ENCODE assay signal across 9 cellular contexts in the genomic region with DNA sequence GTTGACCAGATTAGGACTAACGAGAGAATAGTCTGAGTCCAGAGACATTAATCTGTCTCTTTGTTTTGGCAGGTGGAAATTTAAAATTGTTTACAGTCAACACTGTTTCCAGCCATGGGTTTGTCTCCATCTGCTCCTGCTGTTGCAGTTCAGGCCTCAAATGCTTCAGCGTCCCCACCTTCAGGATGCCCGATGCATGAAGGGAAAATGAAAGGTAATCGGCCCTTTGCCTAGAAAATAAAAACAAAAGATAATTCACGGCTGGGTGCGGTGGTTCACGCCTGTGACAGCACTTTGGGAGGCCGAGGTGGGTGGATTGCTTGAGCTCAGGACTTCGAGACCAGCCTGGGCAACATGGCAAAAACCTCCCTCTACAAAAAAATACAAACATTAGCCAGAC. TPM values are rescaled to one million over a fixed set of nuclear protein-coding genes. Genes with fewer than 3 reads are reported as not detected.
A peak's percentile ranks its signal among the peaks of the same experiment; 100 is the strongest.
DNase-seq lines count a peak whose midpoint lies in the region; ATAC-seq and TF ChIP-seq lines count a peak whose summit lies in the region.
"Had no signal": no experiment of that assay in that cellular context is flagged by ENCODE, and none has a peak within 500 bp of the region (broad histone marks: within the 10 kb centered on the region; RNA-seq: fewer than 3 reads in every experiment).

No MANE protein-coding gene starts in this region.

- H3K27ac Mint-ChIP-seq in dendritic cell treated with granulocyte-macrophage colony-stimulating factor and Interleukin-4, amounts not matched to agents 40 ng/mL and 50 ng/mL, for 4 days = peak overlapping the region; percentile 95
- peak overlapping the region in 7 of 9 donors; percentile 90 to 99 (median 96) for H3K27ac Mint-ChIP-seq in naive thymus-derived CD4-positive, alpha-beta T cell

- H3K36me3 Mint-ChIP-seq in dendritic cell treated with granulocyte-macrophage colony-stimulating factor and Interleukin-4, amounts not matched to agents 40 ng/mL and 50 ng/mL, for 4 days (ENCODE audit: low read depth) = peaks cover 40% of the 10 kb centered on the region
- peaks cover 0 to 6% (median 4%) of the 10 kb centered on the region in 5 donors for H3K36me3 Mint-ChIP-seq in naive thymus-derived CD4-positive, alpha-beta T cell

- no peak for TF ChIP-seq CTCF in AG09309 (IDR thresholded peaks at IDR 0.05; ENCODE audit: control insufficient read depth, insufficient read depth, low read depth, low read length, missing control alignments)

- DNase-seq in AG09309 (ENCODE audit: low read depth) = no peak
- peak in 1 of 9 donors; percentile 1 for DNase-seq in naive thymus-derived CD4-positive, alpha-beta T cell
- DNase-seq in DMS153 treated with DMSO at 0.1 percent for 48 hours (lab: John Stamatoyannopoulos, UW; ENCODE audit: unreplicated experiment) = no peak
- DNase-seq in dedifferentiated amniotic fluid mesenchymal stem cell (ENCODE audit: extremely low spot score) = no peak
- DNase-seq in NCI-H1048 (lab: John Stamatoyannopoulos, UW) = no peak
- DNase-seq: NCI-H2227 treated with DMSO at 0.1 percent for 48 hours had no signal

- H3K27ac ChIP-seq in KOPT-K1 (ENCODE audit: low read depth, low read length, poor library complexity, severe bottlenecking) = peak overlapping the region; percentile 76
- H3K27ac ChIP-seq in naive thymus-derived CD4-positive, alpha-beta T cell (ENCODE audit: low read depth, low read length) = peak overlapping the region; percentile 87

- no peak for ATAC-seq in naive thymus-derived CD4-positive, alpha-beta T cell
- ATAC-seq in GM18858 (IDR thresholded peaks at IDR 0.05; ENCODE audit: unreplicated experiment) = no peak

- CTCF ChIA-PET in naive thymus-derived CD4-positive, alpha-beta T cell (lab: Charles Lee) = no interaction called here

- intact Hi-C loops in dendritic cell treated with granulocyte-macrophage colony-stimulating factor and Interleukin-4, amounts not matched to agents 40 ng/mL and 50 ng/mL, for 4 days (cut with micrococcal nuclease) = loop anchor here (5.0 to 10.0 kb wide), 2 partner anchors 653 to 915 kb away; no protein-coding TSS in a partner anchor
- intact Hi-C loops in naive thymus-derived CD4-positive, alpha-beta T cell (cut with micrococcal nuclease) = loop anchor here (1.0 to 5.0 kb wide), 5 partner anchors 647 to 1770 kb away; a partner anchor contains a TSS

- POLR2A ChIA-PET in naive thymus-derived CD4-positive, alpha-beta T cell (lab: Charles Lee) = interaction anchor here (0.6 kb wide), 1 partner anchor 1649 kb away, joined by 3 read pairs; no protein-coding TSS in a partner anchor

- peak overlapping the region; percentile 90 for H3K4me3 ChIP-seq in AG09309 (ENCODE audit: control insufficient read depth, low read depth, low read length)
- peak overlapping the region; percentile 73 for H3K4me3 ChIP-seq in naive thymus-derived CD4-positive, alpha-beta T cell (ENCODE audit: low read length)

- peak overlapping the region; percentile 84 for H3K4me3 Mint-ChIP-seq in dendritic cell treated with granulocyte-macrophage colony-stimulating factor and Interleukin-4, amounts not matched to agents 40 ng/mL and 50 ng/mL, for 4 days
- peak overlapping the region in 4 of 10 donors; percentile 95 to 98 (median 96) for H3K4me3 Mint-ChIP-seq in naive thymus-derived CD4-positive, alpha-beta T cell

- H3K9me3 ChIP-seq in KOPT-K1 (ENCODE audit: insufficient read depth, low read length, poor library complexity, severe bottlenecking) = no peaks in the 10 kb centered on the region
- no peaks in the 10 kb centered on the region for H3K9me3 ChIP-seq in naive thymus-derived CD4-positive, alpha-beta T cell (ENCODE audit: control insufficient read depth in 2 of 3, low read length in 3 of 3)

- H3K4me1 ChIP-seq in naive thymus-derived CD4-positive, alpha-beta T cell (ENCODE audit: control insufficient read depth in 2 of 2, insufficient read depth in 2 of 2, low read length in 2 of 2) = no peaks in the 10 kb centered on the region

- peaks cover 16% of the 10 kb centered on the region for H3K4me1 Mint-ChIP-seq in dendritic cell treated with granulocyte-macrophage colony-stimulating factor and Interleukin-4, amounts not matched to agents 40 ng/mL and 50 ng/mL, for 4 days (ENCODE audit: low read depth)
- H3K4me1 Mint-ChIP-seq in naive thymus-derived CD4-positive, alpha-beta T cell = peaks cover 7 to 33% (median 24%) of the 10 kb centered on the region in 7 donors

- no peaks in the 10 kb centered on the region for H3K27me3 ChIP-seq in naive thymus-derived CD4-positive, alpha-beta T cell (ENCODE audit: control insufficient read depth in 2 of 2, insufficient read depth in 2 of 2, low read length in 2 of 2)

- H3K9me3 Mint-ChIP-seq in dendritic cell treated with granulocyte-macrophage colony-stimulating factor and Interleukin-4, amounts not matched to agents 40 ng/mL and 50 ng/mL, for 4 days = no peaks in the 10 kb centered on the region
- peaks cover 0 to 2% (median 0%) of the 10 kb centered on the region in 11 donors for H3K9me3 Mint-ChIP-seq in naive thymus-derived CD4-positive, alpha-beta T cell

- H3K27me3 Mint-ChIP-seq in dendritic cell treated with granulocyte-macrophage colony-stimulating factor and Interleukin-4, amounts not matched to agents 40 ng/mL and 50 ng/mL, for 4 days = no peaks in the 10 kb centered on the region
- H3K27me3 Mint-ChIP-seq in naive thymus-derived CD4-positive, alpha-beta T cell = no peaks in the 10 kb centered on the region

- H3K36me3 ChIP-seq in KOPT-K1 (ENCODE audit: insufficient read depth, low read length) = peaks cover 33% of the 10 kb centered on the region
- H3K36me3 ChIP-seq in naive thymus-derived CD4-positive, alpha-beta T cell (ENCODE audit: control insufficient read depth in 2 of 3, insufficient read depth in 3 of 3, low read length in 3 of 3) = peaks cover 3 to 19% (median 7%) of the 10 kb centered on the region in 3 experiments

RNA-seq across cellular contexts. Expression of a gene that starts 0.8 kb away (rescaled TPM):
- 10 to 100 TPM in 4 of 5 experiments, 1 to 10 TPM in 1; 5.6 to 19.9 (median 13.3) TPM for total RNA-seq in naive thymus-derived CD4-positive, alpha-beta T cell
- 10 to 100 TPM; 15.5 to 20.4 TPM for polyA plus RNA-seq in naive thymus-derived CD4-positive, alpha-beta T cell
